Comparison of ENCODE assay signal across 20 cellular contexts in the genomic region with DNA sequence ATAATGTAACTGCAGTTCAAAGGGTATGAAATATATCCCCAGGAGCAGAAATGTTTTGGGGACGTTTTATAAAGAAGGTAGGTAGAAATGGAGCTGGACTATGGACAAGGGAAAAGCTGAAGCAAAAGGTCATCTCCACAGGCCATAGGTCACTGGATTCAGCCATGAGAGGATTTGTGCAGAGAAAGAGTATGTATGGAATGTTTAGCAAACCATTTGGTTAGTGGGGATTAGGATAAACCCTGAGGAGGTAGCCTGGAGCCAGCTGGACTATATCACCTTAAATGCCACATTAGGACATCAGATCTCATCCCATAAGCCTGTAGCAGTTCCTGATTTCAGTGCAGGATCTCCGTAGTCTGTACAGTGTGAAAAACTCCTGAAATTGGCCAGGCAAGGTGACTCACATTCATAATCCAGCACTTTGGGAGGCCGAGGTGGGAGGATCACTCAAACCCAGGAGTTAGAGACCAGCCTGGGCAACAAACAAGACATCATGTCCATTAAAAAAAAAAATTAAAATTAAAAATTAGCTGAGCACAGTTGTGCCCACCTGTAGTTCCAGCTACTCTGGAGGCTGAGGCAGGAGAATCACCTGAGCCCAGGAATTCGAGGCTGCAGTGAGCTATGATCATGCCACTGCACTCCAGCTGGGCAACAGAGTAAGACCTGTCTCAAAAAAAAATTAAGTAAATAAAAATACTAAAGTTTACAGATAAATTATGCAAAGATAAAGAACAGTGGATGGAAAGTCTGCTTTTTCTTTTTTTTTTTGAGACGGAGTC. TPM values are rescaled to one million over a fixed set of nuclear protein-coding genes. Genes with fewer than 3 reads are reported as not detected.
A peak's percentile ranks its signal among the peaks of the same experiment; 100 is the strongest.
DNase-seq lines count a peak whose midpoint lies in the region; ATAC-seq and TF ChIP-seq lines count a peak whose summit lies in the region.
"Had no signal": no experiment of that assay in that cellular context is flagged by ENCODE, and none has a peak within 500 bp of the region (broad histone marks: within the 10 kb centered on the region; RNA-seq: fewer than 3 reads in every experiment).

No MANE protein-coding gene starts in this region.

- ATAC-seq in activated CD8-positive, alpha-beta T cell treated with anti-CD3 and anti-CD28 coated beads for 36 hours, result no peak
- no peak for ATAC-seq in activated CD8-positive, alpha-beta T cell treated with anti-CD3 and anti-CD28 coated beads, Interleukin-2, amount 10 ng/mL, durations not matched to agents 7 days and 5 days
- ATAC-seq in HG03521 (IDR thresholded peaks at IDR 0.05; ENCODE audit: unreplicated experiment), result no peak
- ATAC-seq: left colon had no signal

- H3K36me3 ChIP-seq in WERI-Rb-1 (peaks cover 49% of the 10 kb centered on the region), liver (ENCODE audit: control insufficient read depth in 4 of 4, insufficient read depth in 3 of 4, low read depth in 1 of 4, low read length in 3 of 4) (peaks cover 0 to 3% (median under 1%) of the 10 kb centered on the region in 4 donors), skeletal muscle tissue (ENCODE audit: control insufficient read depth in 3 of 3, insufficient read depth in 3 of 3, low read length in 3 of 3) (peaks cover 0 to 16% (median 6%) of the 10 kb centered on the region in 3 donors)
- H3K36me3 ChIP-seq: uterus had no signal

- intact Hi-C loops in activated CD8-positive, alpha-beta T cell treated with anti-CD3 and anti-CD28 coated beads for 36 hours (cut with micrococcal nuclease), result no loop called here

- no peaks in the 10 kb centered on the region for H3K27me3 ChIP-seq in WERI-Rb-1 (ENCODE audit: insufficient read depth, low read depth, severe bottlenecking)
- no peaks in the 10 kb centered on the region for H3K27me3 ChIP-seq in liver (ENCODE audit: control insufficient read depth in 4 of 4, insufficient read depth in 4 of 4, low read length in 3 of 4)
- H3K27me3 ChIP-seq in skeletal muscle tissue (ENCODE audit: control insufficient read depth in 3 of 3, insufficient read depth in 3 of 3, low read length in 3 of 3), result no peaks in the 10 kb centered on the region
- H3K27me3 ChIP-seq: esophagus squamous epithelium, SJCRH30, uterus had no signal

- TF ChIP-seq RAD21 in liver (IDR thresholded peaks at IDR 0.05), result no peak

- 84% methylated on average over 5 of the region's 5 CpGs for WGBS in liver

- H3K4me1 ChIP-seq in liver (ENCODE audit: control insufficient read depth in 4 of 4, insufficient read depth in 4 of 4, low read length in 3 of 4) (peaks cover 5 to 15% (median 11%) of the 10 kb centered on the region in 4 donors), skeletal muscle tissue (ENCODE audit: control insufficient read depth in 3 of 3, insufficient read depth in 3 of 3, low read length in 3 of 3) (peaks cover 13 to 23% (median 20%) of the 10 kb centered on the region in 3 donors)

- H3K27me3 Mint-ChIP-seq in activated CD8-positive, alpha-beta T cell treated with anti-CD3 and anti-CD28 coated beads for 36 hours, result no peaks in the 10 kb centered on the region
- no peaks in the 10 kb centered on the region for H3K27me3 Mint-ChIP-seq in activated CD8-positive, alpha-beta T cell treated with anti-CD3 and anti-CD28 coated beads, Interleukin-2, amount 10 ng/mL, durations not matched to agents 7 days and 5 days (ENCODE audit: low read depth)

- H3K4me1 Mint-ChIP-seq in activated CD8-positive, alpha-beta T cell treated with anti-CD3 and anti-CD28 coated beads for 36 hours (ENCODE audit: low read depth), result peaks cover 45% of the 10 kb centered on the region
- peaks cover 27% of the 10 kb centered on the region for H3K4me1 Mint-ChIP-seq in activated CD8-positive, alpha-beta T cell treated with anti-CD3 and anti-CD28 coated beads, Interleukin-2, amount 10 ng/mL, durations not matched to agents 7 days and 5 days (ENCODE audit: low read depth)

- POLR2A ChIA-PET in activated CD8-positive, alpha-beta T cell treated with anti-CD3 and anti-CD28 coated beads for 36 hours (lab: Charles Lee), result interaction anchor here (0.6 kb wide), 1 partner anchor 791 kb away, joined by 3 read pairs; no protein-coding TSS in a partner anchor
- POLR2A ChIA-PET in activated CD8-positive, alpha-beta T cell treated with anti-CD3 and anti-CD28 coated beads, Interleukin-2, amount 10 ng/mL, durations not matched to agents 7 days and 5 days (lab: Charles Lee), result interaction anchor here (0.7 kb wide), 1 partner anchor 11 kb away, joined by 5 read pairs; no protein-coding TSS in a partner anchor

- H3K9me3 Mint-ChIP-seq in activated CD8-positive, alpha-beta T cell treated with anti-CD3 and anti-CD28 coated beads for 36 hours, result no peaks in the 10 kb centered on the region
- no peaks in the 10 kb centered on the region for H3K9me3 Mint-ChIP-seq in activated CD8-positive, alpha-beta T cell treated with anti-CD3 and anti-CD28 coated beads, Interleukin-2, amount 10 ng/mL, durations not matched to agents 7 days and 5 days (ENCODE audit: insufficient read depth)

- peaks cover 34% of the 10 kb centered on the region for H3K36me3 Mint-ChIP-seq in activated CD8-positive, alpha-beta T cell treated with anti-CD3 and anti-CD28 coated beads for 36 hours (ENCODE audit: low read depth)
- peaks cover 32% of the 10 kb centered on the region for H3K36me3 Mint-ChIP-seq in activated CD8-positive, alpha-beta T cell treated with anti-CD3 and anti-CD28 coated beads, Interleukin-2, amount 10 ng/mL, durations not matched to agents 7 days and 5 days (ENCODE audit: low read depth)

- CTCF ChIA-PET in activated CD8-positive, alpha-beta T cell treated with anti-CD3 and anti-CD28 coated beads for 36 hours (lab: Charles Lee), result interaction anchor here (1.0 to 1.6 kb wide), 2 partner anchors 13 to 58 kb away, joined by 3 to 6 read pairs; no protein-coding TSS in a partner anchor
- CTCF ChIA-PET in activated CD8-positive, alpha-beta T cell treated with anti-CD3 and anti-CD28 coated beads, Interleukin-2, amount 10 ng/mL, durations not matched to agents 7 days and 5 days (lab: Charles Lee), result interaction anchor here (0.7 kb wide), 1 partner anchor 21 kb away, joined by 3 read pairs; no protein-coding TSS in a partner anchor

- TF ChIP-seq CTCF in activated CD8-positive, alpha-beta T cell treated with anti-CD3 and anti-CD28 coated beads for 36 hours (IDR thresholded peaks at IDR 0.05), result no peak
- TF ChIP-seq CTCF in WERI-Rb-1 (IDR thresholded peaks at IDR 0.05; ENCODE audit: low read depth, low read length) (no peak), liver (IDR thresholded peaks at IDR 0.05; ENCODE audit: low read depth, low read length, missing input control) (no peak)

- DNase-seq in activated CD8-positive, alpha-beta T cell treated with anti-CD3 and anti-CD28 coated beads for 36 hours, result no peak
- DNase-seq in activated CD8-positive, alpha-beta T cell treated with anti-CD3 and anti-CD28 coated beads, Interleukin-2, amount 10 ng/mL, durations not matched to agents 7 days and 5 days, result no peak
- DNase-seq in WERI-Rb-1 (peak; percentile 57), RPMI8226 (no peak)
- no peak for DNase-seq in stimulated activated CD4-positive, alpha-beta T cell treated with anti-CD3 and anti-CD28 coated beads, Interleukin-4, amount 100 ng/mL, for 1 hour
- DNase-seq: activated naive CD4-positive, alpha-beta T cell treated with Interleukin-2 at 50 U/mL for 16 hours; aorta; effector memory CD4-positive, alpha-beta T cell; esophagus squamous epithelium; KG1; left colon; NCI-H1694 treated with DMSO at 0.1 percent for 48 hours; SJCRH30; uterus had no signal

- H3K9ac ChIP-seq in liver (ENCODE audit: low read depth in 1 of 2, low read length in 2 of 2), result no peak overlapping the region
- H3K9ac ChIP-seq in skeletal muscle tissue (ENCODE audit: low read depth in 1 of 3, low read length in 3 of 3), result peak overlapping the region in 2 of 3 donors; percentile 18 to 66

- H3K4me3 Mint-ChIP-seq in activated CD8-positive, alpha-beta T cell treated with anti-CD3 and anti-CD28 coated beads for 36 hours, result no peak overlapping the region
- H3K4me3 Mint-ChIP-seq in activated CD8-positive, alpha-beta T cell treated with anti-CD3 and anti-CD28 coated beads, Interleukin-2, amount 10 ng/mL, durations not matched to agents 7 days and 5 days, result no peak overlapping the region

- H3K27ac Mint-ChIP-seq in activated CD8-positive, alpha-beta T cell treated with anti-CD3 and anti-CD28 coated beads for 36 hours, result peak overlapping the region; percentile 7
- H3K27ac Mint-ChIP-seq in activated CD8-positive, alpha-beta T cell treated with anti-CD3 and anti-CD28 coated beads, Interleukin-2, amount 10 ng/mL, durations not matched to agents 7 days and 5 days, result no peak overlapping the region

- H3K4me3 ChIP-seq in WERI-Rb-1 (ENCODE audit: low read depth, low read length) (no peak overlapping the region), liver (ENCODE audit: low read depth in 1 of 3, low read length in 3 of 3) (no peak overlapping the region), skeletal muscle tissue (ENCODE audit: low read length in 3 of 3) (no peak overlapping the region)
- H3K4me3 ChIP-seq: esophagus squamous epithelium, SJCRH30, uterus had no signal

- H3K9me3 ChIP-seq in WERI-Rb-1 (ENCODE audit: severe bottlenecking), result no peaks in the 10 kb centered on the region
- no peaks in the 10 kb centered on the region for H3K9me3 ChIP-seq in liver (ENCODE audit: control insufficient read depth in 4 of 4, low read length in 3 of 4)
- H3K9me3 ChIP-seq in skeletal muscle tissue (ENCODE audit: control insufficient read depth in 3 of 3, low read length in 3 of 3), result no peaks in the 10 kb centered on the region
- H3K9me3 ChIP-seq: esophagus squamous epithelium, SJCRH30, uterus had no signal

- peak overlapping the region; percentile 47 for H3K27ac ChIP-seq in WERI-Rb-1
- no peak overlapping the region for H3K27ac ChIP-seq in liver (ENCODE audit: low read depth in 1 of 2, low read length in 2 of 2)
- no peak overlapping the region for H3K27ac ChIP-seq in skeletal muscle tissue (ENCODE audit: low read depth, low read length)
- H3K27ac ChIP-seq: esophagus squamous epithelium, SJCRH30, uterus had no signal

RNA-seq across cellular contexts. Expression of a gene that starts 4.7 kb away (rescaled TPM):
- total RNA-seq in activated CD8-positive, alpha-beta T cell treated with anti-CD3 and anti-CD28 coated beads for 36 hours, result 10 to 100 TPM; 23.5 to 24.2 TPM
- total RNA-seq in activated CD8-positive, alpha-beta T cell treated with anti-CD3 and anti-CD28 coated beads, Interleukin-2, amount 10 ng/mL, durations not matched to agents 7 days and 5 days, result 10 to 100 TPM; 37.7 to 38.1 TPM
- total RNA-seq in liver (10 to 100 TPM; 22.9 to 32.3 TPM), skeletal muscle tissue (23.5 TPM)
- polyA plus RNA-seq in liver, result 10 to 100 TPM in 1 of 2 donors, 1 to 10 TPM in 1; 6.6 to 13.2 TPM

RNA-seq across cellular contexts. Expression of a gene that starts 18.1 kb away (rescaled TPM):
- not detected for total RNA-seq in activated CD8-positive, alpha-beta T cell treated with anti-CD3 and anti-CD28 coated beads for 36 hours
- not detected for total RNA-seq in activated CD8-positive, alpha-beta T cell treated with anti-CD3 and anti-CD28 coated beads, Interleukin-2, amount 10 ng/mL, durations not matched to agents 7 days and 5 days
- total RNA-seq in liver, result not detected
- not detected for polyA plus RNA-seq in liver
- not detected for total RNA-seq in skeletal muscle tissue
- total RNA-seq: A172, esophagus squamous epithelium, G401, mononuclear cell, SJCRH30 had no signal

RNA-seq across cellular contexts. Expression of a gene that starts 21.5 kb away (rescaled TPM):
- total RNA-seq in activated CD8-positive, alpha-beta T cell treated with anti-CD3 and anti-CD28 coated beads for 36 hours, result 1 to 10 TPM; 1.8 to 2.8 TPM
- 1 to 10 TPM; 1.3 to 2.2 TPM for total RNA-seq in activated CD8-positive, alpha-beta T cell treated with anti-CD3 and anti-CD28 coated beads, Interleukin-2, amount 10 ng/mL, durations not matched to agents 7 days and 5 days
- total RNA-seq in liver (1 to 10 TPM in 1 of 2 donors, under 1 TPM in 1; 0.84 to 4.2 TPM), skeletal muscle tissue (11.5 TPM)
- polyA plus RNA-seq in liver, result 1 to 10 TPM; 1.2 TPM

RNA-seq across cellular contexts. Expression of a gene that starts 32.1 kb away (rescaled TPM):
- 10 to 100 TPM; 69.9 to 72.3 TPM for total RNA-seq in activated CD8-positive, alpha-beta T cell treated with anti-CD3 and anti-CD28 coated beads for 36 hours
- 100 to 1,000 TPM; 187 to 208 TPM for total RNA-seq in activated CD8-positive, alpha-beta T cell treated with anti-CD3 and anti-CD28 coated beads, Interleukin-2, amount 10 ng/mL, durations not matched to agents 7 days and 5 days
- total RNA-seq in liver (10 to 100 TPM; 15.8 to 29.5 TPM), skeletal muscle tissue (29.7 TPM)
- polyA plus RNA-seq in liver, result 10 to 100 TPM; 14.6 TPM

RNA-seq across cellular contexts. Expression of a gene that starts 57.9 kb away (rescaled TPM):
- total RNA-seq in activated CD8-positive, alpha-beta T cell treated with anti-CD3 and anti-CD28 coated beads for 36 hours, result 10 to 100 TPM; 34.7 to 35.2 TPM
- total RNA-seq in activated CD8-positive, alpha-beta T cell treated with anti-CD3 and anti-CD28 coated beads, Interleukin-2, amount 10 ng/mL, durations not matched to agents 7 days and 5 days, result 10 to 100 TPM; 50.4 to 53.0 TPM
- 10 to 100 TPM; 12.6 to 57.7 TPM for total RNA-seq in liver
- 10 to 100 TPM; 13.4 to 57.8 TPM for polyA plus RNA-seq in liver
- 9.9 TPM for total RNA-seq in skeletal muscle tissue

Comparison
In these comparisons a context has a peak if more than half of its experiments do, and no peak if none do; other contexts are left out.
1. H3K9ac ChIP-seq: peak in skeletal muscle tissue (2 of 3); none in liver (0 of 2).